ENCODE assay signal across 1 cellular context in genomic region chr17:44251062-44251461, GRCh38.
TF ChIP-seq lines count a peak whose summit lies in the region.

No MANE protein-coding gene starts in this region.

TF ChIP-seq in WTC11, 78 proteins besides CTCF, POLR2A, EP300 and RAD21 (continued from another document):
- no peak for TF ChIP-seq PRDM15 (CRISPR knock-in tag; IDR thresholded peaks at IDR 0.05)
- no peak for TF ChIP-seq ETV6 (CRISPR knock-in tag; IDR thresholded peaks at IDR 0.05)
